1 cellular context compared by ENCODE assay signal in the genomic region with DNA sequence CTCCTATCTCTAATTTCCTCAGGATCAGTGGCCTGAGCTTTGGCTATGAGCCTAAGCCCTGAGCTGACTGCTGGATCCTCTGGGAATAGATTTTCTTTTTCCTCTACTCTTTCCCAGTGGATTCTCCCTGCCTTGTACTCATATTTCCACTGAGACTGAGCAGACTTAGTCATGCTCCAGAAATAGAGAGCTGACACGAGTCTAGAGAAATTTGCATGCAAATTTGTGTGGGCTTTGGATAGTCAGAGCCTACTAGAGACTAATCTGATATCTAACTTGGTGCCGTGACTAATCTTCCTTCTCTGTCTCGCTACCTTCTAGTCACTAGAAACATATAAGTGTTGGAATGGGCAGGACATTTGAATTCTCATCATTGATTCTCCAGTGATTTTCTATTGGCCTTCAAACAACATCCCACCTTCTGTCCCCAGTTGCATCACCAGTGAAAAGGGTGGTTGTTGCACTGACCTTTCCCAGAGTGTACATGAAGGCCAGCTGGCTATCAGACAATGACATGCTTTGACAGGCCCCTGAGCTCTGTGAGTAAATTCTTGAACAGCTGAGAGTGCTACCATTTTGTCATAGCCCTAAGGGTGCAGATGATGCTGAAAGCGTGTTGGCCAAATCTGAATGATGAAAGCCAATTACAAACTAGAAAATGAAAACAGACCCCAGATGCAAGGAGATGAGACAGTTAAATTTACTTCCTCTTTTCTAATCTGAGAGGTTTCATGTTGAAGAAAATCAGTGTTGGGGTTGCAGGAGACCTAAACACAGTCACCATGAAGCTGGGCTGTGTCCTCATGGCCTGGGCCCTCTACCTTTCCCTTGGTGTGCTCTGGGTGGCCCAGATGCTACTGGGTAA.
TF ChIP-seq lines count a peak whose summit lies in the region.

FCRLA (plus strand) TSS at position 747 of the 865 bp plus-strand sequence; CDS start at position 783, 36 bp downstream.

TF ChIP-seq in K562, 482 proteins besides CTCF, POLR2A, EP300 and RAD21 (continued from another document and continues in another):
- no peak for TF ChIP-seq HINFP (tag; conservative IDR thresholded peaks at IDR 0.05; ENCODE audit: low read depth)
- 0 out of 2 replicates have a peak, but pooled peaks have one; percentile 37 for TF ChIP-seq SMAD4 (CRISPR knock-in tag; conservative IDR thresholded peaks at IDR 0.05)
- TF ChIP-seq POLR2G (IDR thresholded peaks at IDR 0.05; ENCODE audit: low read depth, low read length) = no peak
- TF ChIP-seq, protein P1, sequence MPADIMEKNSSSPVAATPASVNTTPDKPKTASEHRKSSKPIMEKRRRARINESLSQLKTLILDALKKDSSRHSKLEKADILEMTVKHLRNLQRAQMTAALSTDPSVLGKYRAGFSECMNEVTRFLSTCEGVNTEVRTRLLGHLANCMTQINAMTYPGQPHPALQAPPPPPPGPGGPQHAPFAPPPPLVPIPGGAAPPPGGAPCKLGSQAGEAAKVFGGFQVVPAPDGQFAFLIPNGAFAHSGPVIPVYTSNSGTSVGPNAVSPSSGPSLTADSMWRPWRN (IDR thresholded peaks at IDR 0.05; ENCODE audit: low read depth) = peak; percentile 55; the same call in 1 of the 2 replicates
- peak; percentile 70; the same call in 1 of the 2 replicates for TF ChIP-seq FOXP1 (CRISPR knock-in tag; IDR thresholded peaks at IDR 0.05)
- no peak for TF ChIP-seq HOXB6 (CRISPR knock-in tag; IDR thresholded peaks at IDR 0.05; ENCODE audit: borderline replicate concordance)
- TF ChIP-seq MYNN (IDR thresholded peaks at IDR 0.05) = no peak
- TF ChIP-seq MYNN (CRISPR knock-in tag; IDR thresholded peaks at IDR 0.05) = no peak
- TF ChIP-seq ZSCAN29 (IDR thresholded peaks at IDR 0.05) = no peak
- no peak for TF ChIP-seq KDM5B (IDR thresholded peaks at IDR 0.05; ENCODE audit: insufficient replicate concordance, low read depth, low read length)
- TF ChIP-seq ZC3H8 (IDR thresholded peaks at IDR 0.05) = no peak
- TF ChIP-seq XRCC4 (IDR thresholded peaks at IDR 0.05; ENCODE audit: extremely low read depth, insufficient read depth, insufficient read length) = no peak
- no peak for TF ChIP-seq ZFP1 (CRISPR knock-in tag; IDR thresholded peaks at IDR 0.05)
- TF ChIP-seq HIVEP1 (CRISPR knock-in tag; IDR thresholded peaks at IDR 0.05) = no peak
- 0 out of 2 replicates have a peak, but pooled peaks have one; percentile 13 for TF ChIP-seq TAL1 (IDR thresholded peaks at IDR 0.05)
- no peak for TF ChIP-seq TAF1 (IDR thresholded peaks at IDR 0.05; ENCODE audit: control insufficient read depth, extremely low read depth, insufficient read depth, low read length, severe bottlenecking)
- peak; percentile 98 for TF ChIP-seq HMBOX1 (IDR thresholded peaks at IDR 0.05)
- no peak for TF ChIP-seq CHD7 (IDR thresholded peaks at IDR 0.05; ENCODE audit: low read depth, low read length)
- TF ChIP-seq STAT5B (CRISPR knock-in tag; IDR thresholded peaks at IDR 0.05) = no peak
- TF ChIP-seq NFIC (IDR thresholded peaks at IDR 0.05) = no peak
- no peak for TF ChIP-seq MAZ (CRISPR knock-in tag; conservative IDR thresholded peaks at IDR 0.05 in 1 of 2, IDR thresholded peaks at IDR 0.05 in 1 of 2)
- no peak for TF ChIP-seq ETV6 (IDR thresholded peaks at IDR 0.05; ENCODE audit: borderline replicate concordance in 1 of 2, low read depth in 2 of 2, low read length in 1 of 2)
- TF ChIP-seq ETV6 (CRISPR knock-in tag; IDR thresholded peaks at IDR 0.05; ENCODE audit: borderline replicate concordance) = no peak
- TF ChIP-seq DNMT1 (IDR thresholded peaks at IDR 0.05) = no peak
- TF ChIP-seq, protein P2, sequence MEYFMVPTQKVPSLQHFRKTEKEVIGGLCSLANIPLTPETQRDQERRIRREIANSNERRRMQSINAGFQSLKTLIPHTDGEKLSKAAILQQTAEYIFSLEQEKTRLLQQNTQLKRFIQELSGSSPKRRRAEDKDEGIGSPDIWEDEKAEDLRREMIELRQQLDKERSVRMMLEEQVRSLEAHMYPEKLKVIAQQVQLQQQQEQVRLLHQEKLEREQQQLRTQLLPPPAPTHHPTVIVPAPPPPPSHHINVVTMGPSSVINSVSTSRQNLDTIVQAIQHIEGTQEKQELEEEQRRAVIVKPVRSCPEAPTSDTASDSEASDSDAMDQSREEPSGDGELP (CRISPR knock-in tag; IDR thresholded peaks at IDR 0.05; ENCODE audit: borderline replicate concordance) = peak; percentile 88
- TF ChIP-seq, protein P3, sequence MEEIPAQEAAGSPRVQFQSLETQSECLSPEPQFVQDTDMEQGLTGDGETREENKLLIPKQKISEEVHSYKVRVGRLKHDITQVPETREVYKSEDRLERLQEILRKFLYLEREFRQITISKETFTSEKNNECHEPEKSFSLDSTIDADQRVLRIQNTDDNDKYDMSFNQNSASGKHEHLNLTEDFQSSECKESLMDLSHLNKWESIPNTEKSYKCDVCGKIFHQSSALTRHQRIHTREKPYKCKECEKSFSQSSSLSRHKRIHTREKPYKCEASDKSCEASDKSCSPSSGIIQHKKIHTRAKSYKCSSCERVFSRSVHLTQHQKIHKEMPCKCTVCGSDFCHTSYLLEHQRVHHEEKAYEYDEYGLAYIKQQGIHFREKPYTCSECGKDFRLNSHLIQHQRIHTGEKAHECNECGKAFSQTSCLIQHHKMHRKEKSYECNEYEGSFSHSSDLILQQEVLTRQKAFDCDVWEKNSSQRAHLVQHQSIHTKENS (CRISPR knock-in tag; IDR thresholded peaks at IDR 0.05) = no peak
- TF ChIP-seq HEY1 (CRISPR knock-in tag; IDR thresholded peaks at IDR 0.05; ENCODE audit: borderline replicate concordance) = no peak
- TF ChIP-seq RHOXF2B (CRISPR knock-in tag; conservative IDR thresholded peaks at IDR 0.05) = no peak
- no peak for TF ChIP-seq BRCA1 (IDR thresholded peaks at IDR 0.05)
- no peak for TF ChIP-seq BRCA1 (CRISPR knock-in tag; IDR thresholded peaks at IDR 0.05)
- TF ChIP-seq, protein P4, sequence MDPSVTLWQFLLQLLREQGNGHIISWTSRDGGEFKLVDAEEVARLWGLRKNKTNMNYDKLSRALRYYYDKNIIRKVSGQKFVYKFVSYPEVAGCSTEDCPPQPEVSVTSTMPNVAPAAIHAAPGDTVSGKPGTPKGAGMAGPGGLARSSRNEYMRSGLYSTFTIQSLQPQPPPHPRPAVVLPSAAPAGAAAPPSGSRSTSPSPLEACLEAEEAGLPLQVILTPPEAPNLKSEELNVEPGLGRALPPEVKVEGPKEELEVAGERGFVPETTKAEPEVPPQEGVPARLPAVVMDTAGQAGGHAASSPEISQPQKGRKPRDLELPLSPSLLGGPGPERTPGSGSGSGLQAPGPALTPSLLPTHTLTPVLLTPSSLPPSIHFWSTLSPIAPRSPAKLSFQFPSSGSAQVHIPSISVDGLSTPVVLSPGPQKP (CRISPR knock-in tag; IDR thresholded peaks at IDR 0.05) = no peak
- no peak for TF ChIP-seq SIN3B (IDR thresholded peaks at IDR 0.05; ENCODE audit: low read depth)
- TF ChIP-seq, protein P5, sequence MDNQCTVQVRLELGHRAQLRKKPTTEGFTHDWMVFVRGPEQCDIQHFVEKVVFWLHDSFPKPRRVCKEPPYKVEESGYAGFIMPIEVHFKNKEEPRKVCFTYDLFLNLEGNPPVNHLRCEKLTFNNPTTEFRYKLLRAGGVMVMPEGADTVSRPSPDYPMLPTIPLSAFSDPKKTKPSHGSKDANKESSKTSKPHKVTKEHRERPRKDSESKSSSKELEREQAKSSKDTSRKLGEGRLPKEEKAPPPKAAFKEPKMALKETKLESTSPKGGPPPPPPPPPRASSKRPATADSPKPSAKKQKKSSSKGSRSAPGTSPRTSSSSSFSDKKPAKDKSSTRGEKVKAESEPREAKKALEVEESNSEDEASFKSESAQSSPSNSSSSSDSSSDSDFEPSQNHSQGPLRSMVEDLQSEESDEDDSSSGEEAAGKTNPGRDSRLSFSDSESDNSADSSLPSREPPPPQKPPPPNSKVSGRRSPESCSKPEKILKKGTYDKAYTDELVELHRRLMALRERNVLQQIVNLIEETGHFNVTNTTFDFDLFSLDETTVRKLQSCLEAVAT (IDR thresholded peaks at IDR 0.05) = no peak
- TF ChIP-seq BCOR (IDR thresholded peaks at IDR 0.05) = no peak
- TF ChIP-seq EHMT2 (IDR thresholded peaks at IDR 0.05) = peak; percentile 80; the same call in 1 of the 2 replicates
- no peak for TF ChIP-seq ARID2 (IDR thresholded peaks at IDR 0.05)
- TF ChIP-seq ETV1 (tag; conservative IDR thresholded peaks at IDR 0.05; ENCODE audit: low read depth) = no peak
- no peak for TF ChIP-seq ZNF644 (tag; IDR thresholded peaks at IDR 0.05; ENCODE audit: low read depth)
- peak; percentile 77 for TF ChIP-seq DPF2 (IDR thresholded peaks at IDR 0.05)
- TF ChIP-seq SRSF3 (IDR thresholded peaks at IDR 0.05; ENCODE audit: insufficient read depth, low read length) = no peak
- TF ChIP-seq ZBTB1 (CRISPR knock-in tag; IDR thresholded peaks at IDR 0.05; ENCODE audit: borderline replicate concordance, low read depth) = no peak
- TF ChIP-seq SREBF1 (IDR thresholded peaks at IDR 0.05; ENCODE audit: borderline replicate concordance, low read depth, low read length) = no peak
